Comparison of ENCODE assay signal across 8 cellular contexts in genomic region chr1:26788515-26788785, GRCh38. TPM values are rescaled to one million over a fixed set of nuclear protein-coding genes. Genes with fewer than 3 reads are reported as not detected.
A peak's percentile ranks its signal among the peaks of the same experiment; 100 is the strongest.
DNase-seq lines count a peak whose midpoint lies in the region; ATAC-seq and TF ChIP-seq lines count a peak whose summit lies in the region.

No MANE protein-coding gene starts in this region.

- DNase-seq in GM06990 (ENCODE audit: extremely low read depth, insufficient read length) = no peak
- DNase-seq in fibroblast of lung (ENCODE audit: low read depth in 2 of 2) = no peak
- DNase-seq in ecto neural progenitor cell (ENCODE audit: low spot score) = no peak
- DNase-seq in HuH-7.5 (ENCODE audit: low spot score) = no peak

- H2AFZ ChIP-seq in SU-DHL-6 (ENCODE audit: low read depth, low read length, severe bottlenecking) = peak overlapping the region; percentile 68
- no peak overlapping the region for H2AFZ ChIP-seq in fibroblast of lung (ENCODE audit: low read length)

- H3K79me2 ChIP-seq in SU-DHL-6 (ENCODE audit: insufficient read depth, low read length) (no peaks in the 10 kb centered on the region; the same call in 1 of the 2 replicates), fibroblast of lung (ENCODE audit: control insufficient read depth, insufficient read depth, low read length) (peaks cover 2% of the 10 kb centered on the region)

- no peaks in the 10 kb centered on the region for H3K9me3 ChIP-seq in SU-DHL-6 (ENCODE audit: insufficient read depth, low read length)
- no peaks in the 10 kb centered on the region for H3K9me3 ChIP-seq in fibroblast of lung (ENCODE audit: control insufficient read depth, insufficient read depth, low read depth, low read length)

- H3K4me3 ChIP-seq in GM06990 (replicated peaks; ENCODE audit: low read depth, low read length) (peak overlapping the region; percentile 80), SU-DHL-6 (ENCODE audit: insufficient read depth, low read length, poor library complexity, severe bottlenecking) (peak overlapping the region; percentile 85), fibroblast of lung (replicated peaks in 1 of 4; ENCODE audit: control extremely low read depth in 1 of 4, insufficient read depth in 1 of 4, low read depth in 3 of 4, low read length in 4 of 4) (peak overlapping the region; percentile 60 to 90 (median 72)), rectal smooth muscle tissue (ENCODE audit: low read length) (peak overlapping the region; percentile 85)

- H3K9ac ChIP-seq in SU-DHL-6 (ENCODE audit: low read length) (peak overlapping the region; percentile 97), fibroblast of lung (ENCODE audit: insufficient read depth, low read length) (peak overlapping the region; percentile 86), rectal smooth muscle tissue (ENCODE audit: low read length) (peak overlapping the region; percentile 77)

- no peaks in the 10 kb centered on the region for H4K20me1 ChIP-seq in SU-DHL-6 (ENCODE audit: low read depth, low read length)
- no peaks in the 10 kb centered on the region for H4K20me1 ChIP-seq in fibroblast of lung (ENCODE audit: control insufficient read depth, extremely low read depth, insufficient read depth, low read length)

- H3K4me1 ChIP-seq in fibroblast of lung (ENCODE audit: control insufficient read depth, extremely low read depth, insufficient read depth, low read length) (peaks cover 33% of the 10 kb centered on the region), rectal smooth muscle tissue (ENCODE audit: control insufficient read depth, insufficient read depth, low read length) (peaks cover 20% of the 10 kb centered on the region)

- H3K27me3 ChIP-seq in GM06990 (replicated peaks; ENCODE audit: control insufficient read depth, insufficient read depth, low read length) (no peaks in the 10 kb centered on the region), SU-DHL-6 (ENCODE audit: low read length) (no peaks in the 10 kb centered on the region), fibroblast of lung (ENCODE audit: control insufficient read depth, insufficient read depth, low read length) (no peaks in the 10 kb centered on the region), rectal smooth muscle tissue (ENCODE audit: control insufficient read depth, insufficient read depth, low read length) (no peaks in the 10 kb centered on the region)

- TF ChIP-seq CTCF in GM06990 (IDR thresholded peaks at IDR 0.05; ENCODE audit: insufficient read depth, low read length, poor library complexity, severe bottlenecking) = no peak
- TF ChIP-seq CTCF in SU-DHL-6 (IDR thresholded peaks at IDR 0.05; ENCODE audit: insufficient read depth, low read length, poor library complexity, severe bottlenecking) = no peak
- TF ChIP-seq CTCF in fibroblast of lung (conservative IDR thresholded peaks at IDR 0.05 in 1 of 2, IDR thresholded peaks at IDR 0.05 in 1 of 2; ENCODE audit: low read depth in 1 of 2, low read length in 2 of 2) = no peak

- H3K27ac ChIP-seq in SU-DHL-6 (ENCODE audit: low read depth, low read length) (peak overlapping the region; percentile 98), fibroblast of lung (ENCODE audit: insufficient read depth, low read length) (peak overlapping the region; percentile 99), rectal smooth muscle tissue (ENCODE audit: low read depth, low read length) (peak overlapping the region; percentile 98)

- H3K36me3 ChIP-seq in GM06990 (ENCODE audit: control insufficient read depth, insufficient read depth, low read length) (peaks cover 4% of the 10 kb centered on the region), SU-DHL-6 (ENCODE audit: low read length) (no peaks in the 10 kb centered on the region), fibroblast of lung (ENCODE audit: control insufficient read depth, insufficient read depth, low read length) (no peaks in the 10 kb centered on the region), rectal smooth muscle tissue (ENCODE audit: control insufficient read depth, insufficient read depth, low read length) (no peaks in the 10 kb centered on the region)

- ATAC-seq in HG02623 (IDR thresholded peaks at IDR 0.05; ENCODE audit: unreplicated experiment) = no peak
- ATAC-seq in HG02852 (IDR thresholded peaks at IDR 0.05; ENCODE audit: unreplicated experiment) = no peak

- H3K4me2 ChIP-seq in SU-DHL-6 (ENCODE audit: low read depth, low read length, poor library complexity, severe bottlenecking) (peak overlapping the region; percentile 89), fibroblast of lung (ENCODE audit: extremely low read depth, insufficient read depth, low read length) (peak overlapping the region; percentile 99)

- H3K9me2 ChIP-seq in SU-DHL-6 (replicated peaks; ENCODE audit: insufficient read depth, low read length) = no peaks in the 10 kb centered on the region

- peaks cover 60% of the 10 kb centered on the region for H3F3A ChIP-seq in SU-DHL-6 (ENCODE audit: insufficient read depth)

RNA-seq across cellular contexts. Expression of gene PIGV, which starts 0.7 kb away (rescaled TPM):
- 17.2 and 29.6 TPM in 2 replicates for total RNA-seq in fibroblast of lung
- polyA plus RNA-seq in fibroblast of lung = 10.4 and 13.3 TPM in 2 replicates
- 7.6 and 8.9 TPM in 2 replicates for polyA plus RNA-seq in fibroblast of lung (2012)
- 16.0 and 24.3 TPM in 2 replicates for polyA minus RNA-seq in fibroblast of lung (ENCODE audit: low replicate concordance)

RNA-seq across cellular contexts. Expression of gene ZDHHC18, which starts 38.0 kb away (rescaled TPM):
- total RNA-seq in fibroblast of lung = 4.6 and 6.3 TPM in 2 replicates
- polyA plus RNA-seq in fibroblast of lung = 16.9 and 22.3 TPM in 2 replicates
- polyA plus RNA-seq in fibroblast of lung (2012) = 14.3 and 18.7 TPM in 2 replicates
- 56.9 and 116 TPM in 2 replicates for polyA minus RNA-seq in fibroblast of lung (ENCODE audit: low replicate concordance)
